Comparison of ENCODE assay signal across 13 cellular contexts in genomic region chr20:54221383-54221782, GRCh38. TPM values are rescaled to one million over a fixed set of nuclear protein-coding genes. Genes with fewer than 3 reads are reported as not detected.
DNase-seq lines count a peak whose midpoint lies in the region; ATAC-seq and TF ChIP-seq lines count a peak whose summit lies in the region.
"Had no signal": no experiment of that assay in that cellular context is flagged by ENCODE, and none has a peak within 500 bp of the region (broad histone marks: within the 10 kb centered on the region; RNA-seq: fewer than 3 reads in every experiment).

No MANE protein-coding gene starts in this region.

- in situ Hi-C loops in gastrocnemius medialis (cut with MboI; ENCODE audit: low sequenced_read_pairs in 4 of 4), result loop anchor here (5.0 to 25.0 kb wide), 4 partner anchors 421 to 634 kb away; partner anchors contain the start of gene ZNF217 (in 2 of the 4)

- peaks cover 18% of the 10 kb centered on the region for H3K4me1 Mint-ChIP-seq in activated T-cell treated with anti-CD3 and anti-CD28 coated beads, Interleukin-2, amount 50 U/mL, for 4 hours (ENCODE audit: low read depth)
- peaks cover 23% of the 10 kb centered on the region for H3K4me1 Mint-ChIP-seq in activated naive CD8-positive, alpha-beta T cell treated with anti-CD3 and anti-CD28 coated beads, Interleukin-2, amount 50 U/mL, for 24 hours
- H3K4me1 Mint-ChIP-seq: B cell had no signal

- no peak overlapping the region for H3K4me3 Mint-ChIP-seq in activated T-cell treated with anti-CD3 and anti-CD28 coated beads, Interleukin-2, amount 50 U/mL, for 4 hours
- no peak overlapping the region for H3K4me3 Mint-ChIP-seq in activated naive CD8-positive, alpha-beta T cell treated with anti-CD3 and anti-CD28 coated beads, Interleukin-2, amount 50 U/mL, for 24 hours
- H3K4me3 Mint-ChIP-seq: B cell had no signal

- no peaks in the 10 kb centered on the region for H3K9me3 Mint-ChIP-seq in activated T-cell treated with anti-CD3 and anti-CD28 coated beads, Interleukin-2, amount 50 U/mL, for 4 hours
- no peaks in the 10 kb centered on the region for H3K9me3 Mint-ChIP-seq in activated naive CD8-positive, alpha-beta T cell treated with anti-CD3 and anti-CD28 coated beads, Interleukin-2, amount 50 U/mL, for 24 hours

- peaks cover 4% of the 10 kb centered on the region for H3K36me3 Mint-ChIP-seq in activated T-cell treated with anti-CD3 and anti-CD28 coated beads, Interleukin-2, amount 50 U/mL, for 4 hours (ENCODE audit: insufficient read depth)
- H3K36me3 Mint-ChIP-seq in activated naive CD8-positive, alpha-beta T cell treated with anti-CD3 and anti-CD28 coated beads, Interleukin-2, amount 50 U/mL, for 24 hours (ENCODE audit: low read depth), result peaks cover 15% of the 10 kb centered on the region

- DNase-seq in activated T-cell treated with anti-CD3 and anti-CD28 coated beads, Interleukin-2, amount 50 U/mL, for 4 hours, result no peak
- no peak for DNase-seq in activated T-cell treated with anti-CD3 and anti-CD28 coated beads, Interleukin-2, amount 50 U/mL, for 48 hours
- DNase-seq in activated naive CD8-positive, alpha-beta T cell treated with anti-CD3 and anti-CD28 coated beads, Interleukin-2, amount 50 U/mL, for 24 hours, result no peak
- DNase-seq in gastrocnemius medialis, result peak in 1 of 2 donors; percentile 23
- DNase-seq in NCI-H524 treated with DMSO at 0.1 percent for 48 hours (lab: John Stamatoyannopoulos, UW), result no peak
- no peak for DNase-seq in middle frontal gyrus (ENCODE audit: extremely low spot score, low spot score)
- no peak for DNase-seq in NCI-H774 (lab: John Stamatoyannopoulos, UW)
- DNase-seq: substantia nigra had no signal

- TF ChIP-seq CTCF in gastrocnemius medialis (IDR thresholded peaks at IDR 0.05 in 4 of 5, conservative IDR thresholded peaks at IDR 0.05 in 1 of 5), result no peak

- H3K27me3 Mint-ChIP-seq in activated T-cell treated with anti-CD3 and anti-CD28 coated beads, Interleukin-2, amount 50 U/mL, for 4 hours (ENCODE audit: low read depth), result no peaks in the 10 kb centered on the region
- no peaks in the 10 kb centered on the region for H3K27me3 Mint-ChIP-seq in activated naive CD8-positive, alpha-beta T cell treated with anti-CD3 and anti-CD28 coated beads, Interleukin-2, amount 50 U/mL, for 24 hours
- H3K27me3 Mint-ChIP-seq: B cell had no signal

- peaks cover 0 to 14% of the 10 kb centered on the region in 2 donors for H3K36me3 ChIP-seq in gastrocnemius medialis

- intact Hi-C loops in gastrocnemius medialis (cut with DNase I; ENCODE audit: low total_unique reads), result loop anchor here (5.0 kb wide), 1 partner anchor 426 kb away; no protein-coding TSS in a partner anchor

- peak overlapping the region in 1 of 4 donors; percentile 23 for H3K27ac ChIP-seq in gastrocnemius medialis
- H3K27ac ChIP-seq: cardiac muscle cell, KMS-11 had no signal

- peak overlapping the region; percentile 86 for H3K27ac Mint-ChIP-seq in activated naive CD8-positive, alpha-beta T cell treated with anti-CD3 and anti-CD28 coated beads, Interleukin-2, amount 50 U/mL, for 24 hours
- H3K27ac Mint-ChIP-seq: B cell had no signal

- peaks cover 15 to 26% of the 10 kb centered on the region in 2 donors for H3K4me1 ChIP-seq in gastrocnemius medialis

- no peak for TF ChIP-seq POLR2A in gastrocnemius medialis (IDR thresholded peaks at IDR 0.05)

- peak; percentile 75 to 88 for ATAC-seq in activated T-cell treated with anti-CD3 and anti-CD28 coated beads, Interleukin-2, amount 50 U/mL, for 4 hours
- ATAC-seq in HG03354 (IDR thresholded peaks at IDR 0.05; ENCODE audit: poor library complexity, severe bottlenecking, unreplicated experiment), result peak; percentile 75
- ATAC-seq in activated naive CD8-positive, alpha-beta T cell treated with anti-CD3 and anti-CD28 coated beads, Interleukin-2, amount 50 U/mL, for 24 hours, result peak; percentile 75
- ATAC-seq in gastrocnemius medialis, result peak; percentile 83 to 91

- H3K27me3 ChIP-seq in gastrocnemius medialis, result no peaks in the 10 kb centered on the region
- H3K27me3 ChIP-seq: cardiac muscle cell had no signal

- H3K4me3 ChIP-seq in gastrocnemius medialis, result no peak overlapping the region
- H3K4me3 ChIP-seq: cardiac muscle cell had no signal

- no peaks in the 10 kb centered on the region for H3K9me3 ChIP-seq in gastrocnemius medialis

RNA-seq across cellular contexts. Expression of gene PFDN4, which starts 13.5 kb away (rescaled TPM):
- total RNA-seq in activated T-cell treated with anti-CD3 and anti-CD28 coated beads, Interleukin-2, amount 50 U/mL, for 4 hours, result 10 to 100 TPM; 69.5 to 79.9 (median 78.9) TPM
- 10 to 100 TPM; 36.8 to 90.2 (median 64.8) TPM for total RNA-seq in gastrocnemius medialis

RNA-seq across cellular contexts. Expression of gene CYP24A1, which starts 47.6 kb away (rescaled TPM):
- total RNA-seq in activated T-cell treated with anti-CD3 and anti-CD28 coated beads, Interleukin-2, amount 50 U/mL, for 4 hours, result not detected
- under 1 TPM in 1 of 4 donors, not detected in 3; 0.20 TPM for total RNA-seq in gastrocnemius medialis
- total RNA-seq: B cell, cardiac muscle cell, mucosa of gallbladder had no signal
